8 cellular contexts compared by ENCODE assay signal in the genomic region with DNA sequence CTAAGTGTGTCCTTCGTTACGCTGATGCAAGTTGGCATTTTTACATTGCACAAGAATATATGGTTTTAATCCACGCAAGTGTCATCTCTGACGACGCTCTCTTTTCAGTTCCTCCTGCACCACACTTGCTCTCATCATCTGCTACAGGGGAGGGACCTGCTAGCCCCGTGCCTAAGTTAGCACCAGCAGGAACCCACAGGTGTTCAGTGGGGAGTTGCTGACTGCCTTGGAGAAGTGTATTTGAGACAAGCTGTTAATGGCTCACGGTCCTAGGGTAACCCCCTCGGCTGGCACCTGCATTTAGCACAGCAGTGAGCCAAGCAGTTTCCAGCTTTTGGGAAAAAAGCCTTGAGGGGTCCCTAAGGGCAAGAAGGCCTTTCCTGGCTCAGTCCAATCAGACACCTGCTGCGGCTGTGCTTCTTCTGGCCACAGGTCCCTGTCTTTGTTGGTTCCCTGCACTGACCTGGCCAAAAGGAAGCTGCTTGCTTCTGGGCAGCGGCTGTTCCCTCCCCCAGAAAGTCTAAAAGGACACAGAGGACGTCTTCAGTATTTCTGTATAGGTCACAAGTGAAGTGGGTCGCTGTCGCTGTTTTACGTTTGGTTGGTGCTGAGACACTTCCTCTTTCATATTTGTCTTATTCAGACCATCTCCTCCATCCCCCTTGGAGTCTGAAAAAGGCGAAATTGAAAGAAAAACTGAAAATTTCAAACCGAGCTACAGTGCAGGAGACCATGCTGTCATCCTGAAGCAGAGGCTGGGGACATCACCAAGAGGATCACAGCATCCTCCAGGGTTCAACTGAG. TPM values are rescaled to one million over a fixed set of nuclear protein-coding genes. Genes with fewer than 3 reads are reported as not detected.
DNase-seq lines count a peak whose midpoint lies in the region; ATAC-seq and TF ChIP-seq lines count a peak whose summit lies in the region.
"Not testable (repeated sequence)": the region's sequence is repeated elsewhere in the genome, so short reads cannot be mapped to it uniquely, and the experiment has no call there.

No MANE protein-coding gene starts in this region.

- not testable (repeated sequence) for H3K4me3 ChIP-seq in colonic mucosa, transverse colon

- H3K27ac ChIP-seq in colonic mucosa (peak overlapping the region; percentile 66), transverse colon (peak overlapping the region; percentile 82 to 87 (median 82))

- not testable (repeated sequence) for H3K27me3 Mint-ChIP-seq in activated CD4-positive, alpha-beta memory T cell treated with anti-CD3 and anti-CD28 coated beads for 36 hours; naive B cell

- ATAC-seq in GM18498 (IDR thresholded peaks at IDR 0.05; ENCODE audit: unreplicated experiment): peak; percentile 71
- ATAC-seq in GM21367 (IDR thresholded peaks at IDR 0.05; ENCODE audit: unreplicated experiment): peak; percentile 71
- peak; percentile 69 for ATAC-seq in HG03095 (IDR thresholded peaks at IDR 0.05; ENCODE audit: unreplicated experiment)
- peak; percentile 83 to 86 for ATAC-seq in naive B cell (ENCODE audit: low read depth in 2 of 2)

- intact Hi-C loops in activated CD4-positive, alpha-beta memory T cell treated with anti-CD3 and anti-CD28 coated beads for 36 hours (cut with micrococcal nuclease): loop anchor here (1.0 to 5.0 kb wide), 5 partner anchors 9 to 241 kb away; a partner anchor contains a TSS
- intact Hi-C loops in colonic mucosa (cut with DNase I); transverse colon (cut with DNase I; ENCODE audit: low total_unique reads): not testable (repeated sequence)

- H3K4me3 Mint-ChIP-seq in activated CD4-positive, alpha-beta memory T cell treated with anti-CD3 and anti-CD28 coated beads for 36 hours: peak overlapping the region; percentile 73
- peak overlapping the region; percentile 76 to 98 (median 92) for H3K4me3 Mint-ChIP-seq in naive B cell

- TF ChIP-seq EP300 in transverse colon (IDR thresholded peaks at IDR 0.05; ENCODE audit: low read depth): peak; percentile 26

- not testable (repeated sequence) for H3K36me3 Mint-ChIP-seq in activated CD4-positive, alpha-beta memory T cell treated with anti-CD3 and anti-CD28 coated beads for 36 hours; naive B cell

- peaks cover 57% of the 10 kb centered on the region for H3K4me1 Mint-ChIP-seq in activated CD4-positive, alpha-beta memory T cell treated with anti-CD3 and anti-CD28 coated beads for 36 hours (ENCODE audit: low read depth)
- peaks cover 48 to 76% (median 55%) of the 10 kb centered on the region in 3 donors for H3K4me1 Mint-ChIP-seq in naive B cell

- not testable (repeated sequence) for H3K36me3 ChIP-seq in colonic mucosa, transverse colon

- not testable (repeated sequence) for H3K9me3 ChIP-seq in colonic mucosa, transverse colon

- CTCF ChIA-PET in activated CD4-positive, alpha-beta memory T cell treated with anti-CD3 and anti-CD28 coated beads for 36 hours (lab: Charles Lee): interaction anchor here (1.0 to 1.5 kb wide), 7 partner anchors 9 to 243 kb away, joined by 3 to 6 read pairs (median 4); a partner anchor contains a TSS

- WGBS in transverse colon (ENCODE audit: low coverage in 1 of 2), 2 donors: 49 to 58% methylated on average over 14 to 16 of the region's 16 CpGs

- peak overlapping the region; percentile 96 for H3K27ac Mint-ChIP-seq in activated CD4-positive, alpha-beta memory T cell treated with anti-CD3 and anti-CD28 coated beads for 36 hours
- H3K27ac Mint-ChIP-seq in naive B cell: peak overlapping the region; percentile 99 to 100 (median 100)

- not testable (repeated sequence) for H3K9me3 Mint-ChIP-seq in activated CD4-positive, alpha-beta memory T cell treated with anti-CD3 and anti-CD28 coated beads for 36 hours; naive B cell

- DNase-seq in NOMO-1 (lab: John Stamatoyannopoulos, UW; ENCODE audit: unreplicated experiment in 2 of 2) (peak; percentile 62 to 90), colonic mucosa (peak; percentile 29), naive B cell (peak; percentile 90), transverse colon (peak; percentile 75)
- peak; percentile 65 for DNase-seq in activated CD4-positive, alpha-beta memory T cell treated with anti-CD3 and anti-CD28 coated beads for 36 hours

- H3K4me1 ChIP-seq in colonic mucosa: not testable (repeated sequence)
- peaks cover 0 to 16% (median 0%) of the 10 kb centered on the region in 4 donors for H3K4me1 ChIP-seq in transverse colon

- in situ Hi-C loops in transverse colon (cut with MboI; ENCODE audit: low pct_ligation_motif_present in 1 of 4, low pct_unique_long_range_greater_than_20kb in 1 of 4, low sequenced_read_pairs in 3 of 4): not testable (repeated sequence)

- not testable (repeated sequence) for TF ChIP-seq CTCF in colonic mucosa (IDR thresholded peaks at IDR 0.05); transverse colon (IDR thresholded peaks at IDR 0.05)

- peak; percentile 73 for TF ChIP-seq POLR2A in transverse colon (IDR thresholded peaks at IDR 0.05)

- H3K9ac ChIP-seq in colonic mucosa (ENCODE audit: low read depth in 2 of 2, low read length in 2 of 2): not testable (repeated sequence)

- POLR2A ChIA-PET in activated CD4-positive, alpha-beta memory T cell treated with anti-CD3 and anti-CD28 coated beads for 36 hours (lab: Charles Lee): interaction anchor here (0.6 to 3.8 kb wide), 9 partner anchors 11 to 223 kb away, joined by 3 to 59 read pairs (median 4); a partner anchor contains a TSS

- not testable (repeated sequence) for H3K27me3 ChIP-seq in colonic mucosa, transverse colon

RNA-seq across cellular contexts. Expression of a gene that starts 10.3 kb away (rescaled TPM):
- 100 to 1,000 TPM; 134 to 146 TPM for total RNA-seq in activated CD4-positive, alpha-beta memory T cell treated with anti-CD3 and anti-CD28 coated beads for 36 hours
- total RNA-seq in colonic mucosa: 10 to 100 TPM; 31.5 to 44.1 TPM
- 100 to 1,000 TPM in 3 of 6 donors, 10 to 100 TPM in 3; 92.7 to 152 (median 106) TPM for polyA plus RNA-seq in naive B cell (ENCODE audit: low read depth in 6 of 6)
- 10 to 100 TPM in 3 of 4 donors, not detected in 1; 32.7 to 45.6 (median 32.8) TPM for total RNA-seq in transverse colon

RNA-seq across cellular contexts. Expression of a gene that starts 53.4 kb away (rescaled TPM):
- 1 to 10 TPM; 3.5 to 3.6 TPM for total RNA-seq in activated CD4-positive, alpha-beta memory T cell treated with anti-CD3 and anti-CD28 coated beads for 36 hours
- total RNA-seq in colonic mucosa: under 1 TPM; 0.15 to 0.19 TPM
- polyA plus RNA-seq in naive B cell (ENCODE audit: low read depth in 6 of 6): under 1 TPM in 3 of 6 donors, not detected in 3; 0.34 to 0.62 (median 0.41) TPM
- total RNA-seq in transverse colon: under 1 TPM in 2 of 4 donors, not detected in 2; 0.14 to 0.48 TPM

RNA-seq across cellular contexts. Expression of a gene that starts 53.7 kb away (rescaled TPM):
- total RNA-seq in activated CD4-positive, alpha-beta memory T cell treated with anti-CD3 and anti-CD28 coated beads for 36 hours: 10 to 100 TPM in 1 of 2 experiments, 1 to 10 TPM in 1; 9.8 to 10.8 TPM
- total RNA-seq in colonic mucosa: under 1 TPM; 0.24 to 0.79 TPM
- polyA plus RNA-seq in naive B cell (ENCODE audit: low read depth in 6 of 6): 1 to 10 TPM; 3.4 to 5.8 (median 4.7) TPM
- 1 to 10 TPM in 2 of 4 donors, under 1 TPM in 1, not detected in 1; 0.41 to 4.4 (median 1.6) TPM for total RNA-seq in transverse colon

Comparison
In these comparisons a context has a peak if more than half of its experiments do, and no peak if none do; other contexts are left out.
1. DNase-seq: peak in every context shown above with its lines; median percentile 90 in naive B cell; 76 in NOMO-1; 75 in transverse colon; 65 in activated CD4-positive, alpha-beta memory T cell treated with anti-CD3 and anti-CD28 coated beads for 36 hours; 29 in colonic mucosa.